Comparison of ENCODE assay signal across 8 cellular contexts in the genomic region with DNA sequence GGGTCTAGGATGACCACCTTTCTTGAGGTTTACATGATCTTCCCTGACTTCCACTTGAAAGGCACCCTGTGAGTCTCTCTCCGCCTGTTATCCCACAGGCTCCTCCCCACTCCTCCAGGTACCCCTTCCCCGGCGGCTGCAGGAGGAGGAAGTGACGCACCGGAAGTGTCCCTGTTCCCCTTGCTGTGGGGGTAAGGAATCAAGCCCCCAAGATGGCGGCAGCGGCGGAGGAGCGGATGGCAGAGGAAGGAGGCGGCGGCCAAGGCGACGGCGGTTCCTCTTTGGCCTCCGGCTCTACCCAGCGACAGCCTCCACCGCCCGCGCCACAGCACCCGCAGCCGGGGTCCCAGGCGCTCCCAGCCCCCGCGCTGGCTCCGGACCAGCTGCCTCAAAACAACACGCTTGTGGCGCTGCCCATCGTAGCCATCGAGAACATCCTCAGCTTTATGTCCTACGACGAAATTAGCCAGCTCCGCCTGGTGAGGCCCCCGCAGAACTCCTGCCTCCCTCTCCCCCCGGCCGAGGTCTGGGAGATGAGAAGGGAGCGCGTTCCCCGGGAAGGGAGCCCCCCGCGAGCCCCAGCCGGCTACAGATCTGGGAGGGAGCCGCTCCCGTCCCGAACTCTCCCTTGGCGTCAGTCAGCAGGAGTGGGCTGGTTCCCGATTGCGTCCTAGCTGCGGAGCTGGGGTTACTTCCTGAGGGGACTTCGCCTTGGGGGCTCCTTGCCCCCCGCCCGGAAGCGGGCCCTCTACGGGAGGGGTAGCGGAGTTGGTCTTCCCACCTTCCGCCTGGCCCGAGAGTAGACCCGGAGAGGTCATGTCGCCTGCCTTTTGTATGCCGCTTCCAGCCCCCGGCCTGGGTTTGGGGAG. TPM values are rescaled to one million over a fixed set of nuclear protein-coding genes. Genes with fewer than 3 reads are reported as not detected.
DNase-seq lines count a peak whose midpoint lies in the region; ATAC-seq and TF ChIP-seq lines count a peak whose summit lies in the region.

Gene FBXO28 (plus strand): TSS at position 194 of the 869 bp plus-strand sequence. CDS start 19 bp downstream, at position 213.

- H3K36me3 Mint-ChIP-seq in activated naive CD4-positive, alpha-beta T cell treated with anti-CD3 and anti-CD28 coated beads, Interleukin-2, amount 50 U/mL, for 24 hours, result no peaks in the 10 kb centered on the region

- ATAC-seq in HG02588 (IDR thresholded peaks at IDR 0.05; ENCODE audit: unreplicated experiment) (peak; percentile 98), SK-N-SH treated with all-trans-retinoic acid at 6 μM for 48 hours (peak; percentile 99)

- DNase-seq in GM06990 (ENCODE audit: extremely low read depth, insufficient read length) (peak; percentile 85), NCI-H1092 (lab: John Stamatoyannopoulos, UW) (peak; percentile 97), globus pallidus (ENCODE audit: low spot score) (peak; percentile 95), nucleus accumbens (lab: John Stamatoyannopoulos, UW) (peak; percentile 71 to 98 (median 92)), suprapubic skin (ENCODE audit: low spot score in 2 of 2) (peak; percentile 97 to 98)

- TF ChIP-seq CTCF in GM06990 (IDR thresholded peaks at IDR 0.05; ENCODE audit: insufficient read depth, low read length, poor library complexity, severe bottlenecking) (no peak), suprapubic skin (IDR thresholded peaks at IDR 0.05) (no peak)

- H3K9me3 ChIP-seq in suprapubic skin, result no peaks in the 10 kb centered on the region

- peak within 1 kb of the TSS; percentile 87 for H3K27ac ChIP-seq in suprapubic skin

- WGBS in suprapubic skin, result 1% methylated on average over 28 of the region's 60 CpGs

- H3K36me3 ChIP-seq in GM06990 (ENCODE audit: control insufficient read depth, insufficient read depth, low read length), result no peaks in the 10 kb centered on the region
- no peaks in the 10 kb centered on the region for H3K36me3 ChIP-seq in suprapubic skin

- peak within 1 kb of the TSS; percentile 87 for H3K4me3 Mint-ChIP-seq in activated naive CD4-positive, alpha-beta T cell treated with anti-CD3 and anti-CD28 coated beads, Interleukin-2, amount 50 U/mL, for 24 hours

- H3K4me1 Mint-ChIP-seq in activated naive CD4-positive, alpha-beta T cell treated with anti-CD3 and anti-CD28 coated beads, Interleukin-2, amount 50 U/mL, for 24 hours, result peaks cover 24% of the 10 kb centered on the region

- H3K4me1 ChIP-seq in suprapubic skin, result peaks cover 29% of the 10 kb centered on the region

- H3K4me3 ChIP-seq in GM06990 (replicated peaks; ENCODE audit: low read depth, low read length), result peak within 1 kb of the TSS; percentile 97
- H3K4me3 ChIP-seq in suprapubic skin, result peak within 1 kb of the TSS; percentile 83

- H3K27me3 ChIP-seq in GM06990 (replicated peaks; ENCODE audit: control insufficient read depth, insufficient read depth, low read length) (no peaks in the 10 kb centered on the region), suprapubic skin (no peaks in the 10 kb centered on the region)

- TF ChIP-seq EP300 in suprapubic skin (IDR thresholded peaks at IDR 0.05), result no peak

- no peaks in the 10 kb centered on the region for H3K27me3 Mint-ChIP-seq in activated naive CD4-positive, alpha-beta T cell treated with anti-CD3 and anti-CD28 coated beads, Interleukin-2, amount 50 U/mL, for 24 hours

- peak within 1 kb of the TSS; percentile 94 for H3K27ac Mint-ChIP-seq in activated naive CD4-positive, alpha-beta T cell treated with anti-CD3 and anti-CD28 coated beads, Interleukin-2, amount 50 U/mL, for 24 hours

- no peaks in the 10 kb centered on the region for H3K9me3 Mint-ChIP-seq in activated naive CD4-positive, alpha-beta T cell treated with anti-CD3 and anti-CD28 coated beads, Interleukin-2, amount 50 U/mL, for 24 hours

- peak; percentile 60 to 88 for TF ChIP-seq POLR2A in suprapubic skin (IDR thresholded peaks at IDR 0.05)

TF ChIP-seq in SK-N-SH treated with all-trans-retinoic acid at 6 μM for 48 hours, 23 proteins besides CTCF, POLR2A, EP300 and RAD21:
- TF ChIP-seq RARB (CRISPR knock-in tag; IDR thresholded peaks at IDR 0.05), result 0 out of 2 replicates have a peak, but pooled peaks have one; percentile 39
- no peak for TF ChIP-seq BACH2 (CRISPR knock-in tag; IDR thresholded peaks at IDR 0.05; ENCODE audit: borderline replicate concordance)
- TF ChIP-seq OSR1 (CRISPR knock-in tag; IDR thresholded peaks at IDR 0.05), result no peak
- TF ChIP-seq, protein P1, sequence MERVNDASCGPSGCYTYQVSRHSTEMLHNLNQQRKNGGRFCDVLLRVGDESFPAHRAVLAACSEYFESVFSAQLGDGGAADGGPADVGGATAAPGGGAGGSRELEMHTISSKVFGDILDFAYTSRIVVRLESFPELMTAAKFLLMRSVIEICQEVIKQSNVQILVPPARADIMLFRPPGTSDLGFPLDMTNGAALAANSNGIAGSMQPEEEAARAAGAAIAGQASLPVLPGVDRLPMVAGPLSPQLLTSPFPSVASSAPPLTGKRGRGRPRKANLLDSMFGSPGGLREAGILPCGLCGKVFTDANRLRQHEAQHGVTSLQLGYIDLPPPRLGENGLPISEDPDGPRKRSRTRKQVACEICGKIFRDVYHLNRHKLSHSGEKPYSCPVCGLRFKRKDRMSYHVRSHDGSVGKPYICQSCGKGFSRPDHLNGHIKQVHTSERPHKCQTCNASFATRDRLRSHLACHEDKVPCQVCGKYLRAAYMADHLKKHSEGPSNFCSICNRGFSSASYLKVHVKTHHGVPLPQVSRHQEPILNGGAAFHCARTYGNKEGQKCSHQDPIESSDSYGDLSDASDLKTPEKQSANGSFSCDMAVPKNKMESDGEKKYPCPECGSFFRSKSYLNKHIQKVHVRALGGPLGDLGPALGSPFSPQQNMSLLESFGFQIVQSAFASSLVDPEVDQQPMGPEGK (CRISPR knock-in tag; IDR thresholded peaks at IDR 0.05; ENCODE audit: borderline replicate concordance), result peak; percentile 99

RNA-seq across cellular contexts. Expression of gene FBXO28, which starts in this region (rescaled TPM):
- 10 to 100 TPM; 40.2 to 65.7 (median 45.7) TPM for total RNA-seq in suprapubic skin

Comparison
In these comparisons a context has a peak if more than half of its experiments do, and no peak if none do; other contexts are left out.
1. Peak in every context shown above with its lines: DNase-seq, ATAC-seq, H3K4me3 ChIP-seq and H3K27ac ChIP-seq.